Comparison of ENCODE assay signal across 8 cellular contexts in genomic region chr2:206085742-206086445, GRCh38. TPM values are rescaled to one million over a fixed set of nuclear protein-coding genes. Genes with fewer than 3 reads are reported as not detected.
A peak's percentile ranks its signal among the peaks of the same experiment; 100 is the strongest.
DNase-seq lines count a peak whose midpoint lies in the region; ATAC-seq and TF ChIP-seq lines count a peak whose summit lies in the region.

Gene INO80D, minus strand, starts transcription at chr2:206086174. Its CDS starts 23,158 bp downstream, at chr2:206063016.

- no peaks in the 10 kb centered on the region for H3K9me3 Mint-ChIP-seq in activated T-helper 2 cell treated with anti-CD3 and anti-CD28 coated beads, Interferon-gamma antibody, Interleukin-2, Interleukin-4, amounts not matched to agents 10 μg/mL and 5 μg/mL and 100 μg/mL, durations not matched to agents 14 hours and 24 hours and 36 hours
- H3K9me3 Mint-ChIP-seq in neural crest cell, result no peaks in the 10 kb centered on the region

- peak within 1 kb of the TSS; percentile 67 for H3K4me3 ChIP-seq in KMS-11 (IDR thresholded peaks at IDR 0.05; ENCODE audit: insufficient read depth, low read depth, low read length)
- peak within 1 kb of the TSS; percentile 89 to 98 for H3K4me3 ChIP-seq in stomach smooth muscle (ENCODE audit: low read length in 2 of 2)

- peak within 1 kb of the TSS; percentile 100 for H3K27ac Mint-ChIP-seq in activated T-helper 2 cell treated with anti-CD3 and anti-CD28 coated beads, Interferon-gamma antibody, Interleukin-2, Interleukin-4, amounts not matched to agents 10 μg/mL and 5 μg/mL and 100 μg/mL, durations not matched to agents 14 hours and 24 hours and 36 hours
- peak within 1 kb of the TSS; percentile 99 for H3K27ac Mint-ChIP-seq in neural crest cell (ENCODE audit: unreplicated experiment)

- H3K4me2 ChIP-seq in KMS-11, result peak within 1 kb of the TSS; percentile 99

- peak; percentile 84 for DNase-seq in Daoy (ENCODE audit: low read depth)
- peak; percentile 76 for DNase-seq in RWPE1 (ENCODE audit: low spot score)
- peak; percentile 75 for DNase-seq in activated T-helper 2 cell treated with anti-CD3 and anti-CD28 coated beads, Interferon-gamma antibody, Interleukin-2, Interleukin-4, amounts not matched to agents 10 μg/mL and 5 μg/mL and 100 μg/mL, durations not matched to agents 14 hours and 24 hours and 36 hours (ENCODE audit: low spot score)
- DNase-seq in fibroblast of the conjunctiva (ENCODE audit: low read depth), result peak; percentile 85
- peak; percentile 57 for DNase-seq in neural crest cell (ENCODE audit: low read depth, low spot score)

- peaks cover 16% of the 10 kb centered on the region for H3K36me3 Mint-ChIP-seq in activated T-helper 2 cell treated with anti-CD3 and anti-CD28 coated beads, Interferon-gamma antibody, Interleukin-2, Interleukin-4, amounts not matched to agents 10 μg/mL and 5 μg/mL and 100 μg/mL, durations not matched to agents 14 hours and 24 hours and 36 hours (ENCODE audit: low read depth)
- H3K36me3 Mint-ChIP-seq in neural crest cell (ENCODE audit: low read depth), result peaks cover 3% of the 10 kb centered on the region

- no peaks in the 10 kb centered on the region for H3K27me3 ChIP-seq in KMS-11 (ENCODE audit: insufficient read depth, low read depth)
- H3K27me3 ChIP-seq in stomach smooth muscle (ENCODE audit: control insufficient read depth in 1 of 2, insufficient read depth in 2 of 2, low read length in 2 of 2), result no peaks in the 10 kb centered on the region

- H3K4me3 Mint-ChIP-seq in activated T-helper 2 cell treated with anti-CD3 and anti-CD28 coated beads, Interferon-gamma antibody, Interleukin-2, Interleukin-4, amounts not matched to agents 10 μg/mL and 5 μg/mL and 100 μg/mL, durations not matched to agents 14 hours and 24 hours and 36 hours (ENCODE audit: low read depth), result peak within 1 kb of the TSS; percentile 97
- H3K4me3 Mint-ChIP-seq in neural crest cell, result peak within 1 kb of the TSS; percentile 98

- H2AFZ ChIP-seq in KMS-11 (ENCODE audit: low read depth), result peak within 1 kb of the TSS; percentile 84

- peaks cover 5% of the 10 kb centered on the region for H4K20me1 ChIP-seq in KMS-11 (ENCODE audit: insufficient read depth)

- H3K4me1 Mint-ChIP-seq in activated T-helper 2 cell treated with anti-CD3 and anti-CD28 coated beads, Interferon-gamma antibody, Interleukin-2, Interleukin-4, amounts not matched to agents 10 μg/mL and 5 μg/mL and 100 μg/mL, durations not matched to agents 14 hours and 24 hours and 36 hours (ENCODE audit: low read depth), result peaks cover 19% of the 10 kb centered on the region
- peaks cover 37% of the 10 kb centered on the region for H3K4me1 Mint-ChIP-seq in neural crest cell

- intact Hi-C loops in activated T-helper 2 cell treated with anti-CD3 and anti-CD28 coated beads, Interferon-gamma antibody, Interleukin-2, Interleukin-4, amounts not matched to agents 10 μg/mL and 5 μg/mL and 100 μg/mL, durations not matched to agents 14 hours and 24 hours and 36 hours (cut with micrococcal nuclease), result loop anchor here (1.0 to 10.0 kb wide), 4 partner anchors 54 to 679 kb away; partner anchors contain the start of genes EEF1B2, FASTKD2, MDH1B and NDUFS1

- H3K4me1 ChIP-seq in KMS-11 (ENCODE audit: low read depth, poor library complexity, severe bottlenecking), result peaks cover 23% of the 10 kb centered on the region
- H3K4me1 ChIP-seq in stomach smooth muscle (ENCODE audit: control insufficient read depth, insufficient read depth, low read length), result peaks cover 17% of the 10 kb centered on the region

- H3K27ac ChIP-seq in KMS-11 (peak within 1 kb of the TSS; percentile 93), RWPE1 (peak within 1 kb of the TSS; percentile 98), stomach smooth muscle (ENCODE audit: low read length) (peak within 1 kb of the TSS; percentile 99)

- peaks cover 55% of the 10 kb centered on the region for H3K79me2 ChIP-seq in KMS-11 (ENCODE audit: insufficient read depth, low read depth)

- H3K27me3 Mint-ChIP-seq in activated T-helper 2 cell treated with anti-CD3 and anti-CD28 coated beads, Interferon-gamma antibody, Interleukin-2, Interleukin-4, amounts not matched to agents 10 μg/mL and 5 μg/mL and 100 μg/mL, durations not matched to agents 14 hours and 24 hours and 36 hours (ENCODE audit: low read depth), result no peaks in the 10 kb centered on the region
- H3K27me3 Mint-ChIP-seq in neural crest cell (ENCODE audit: low read depth), result no peaks in the 10 kb centered on the region

- no peaks in the 10 kb centered on the region for H3K9me3 ChIP-seq in stomach smooth muscle (ENCODE audit: control insufficient read depth in 2 of 2, low read length in 2 of 2)

- no peaks in the 10 kb centered on the region for H3K36me3 ChIP-seq in KMS-11 (ENCODE audit: insufficient read depth)
- no peaks in the 10 kb centered on the region for H3K36me3 ChIP-seq in stomach smooth muscle (ENCODE audit: control insufficient read depth in 2 of 2, insufficient read depth in 2 of 2, low read length in 2 of 2)

- TF ChIP-seq CTCF in KMS-11 (conservative IDR thresholded peaks at IDR 0.05; ENCODE audit: low read depth, low read length), result peak; percentile 60
- peak; percentile 69 for TF ChIP-seq CTCF in RWPE1 (conservative IDR thresholded peaks at IDR 0.05; ENCODE audit: low read depth)
- TF ChIP-seq CTCF in neural crest cell (conservative IDR thresholded peaks at IDR 0.05), result peak; percentile 62

- ATAC-seq in GM21737 (IDR thresholded peaks at IDR 0.05; ENCODE audit: unreplicated experiment), result peak; percentile 84

- H3K9ac ChIP-seq in KMS-11, result peak within 1 kb of the TSS; percentile 99
- H3K9ac ChIP-seq in stomach smooth muscle (ENCODE audit: low read length in 2 of 2), result peak within 1 kb of the TSS; percentile 99 to 100

- POLR2A ChIA-PET in RWPE1 (lab: Yijun Ruan, JAX; ENCODE audit: low non-redundant PET), result no interaction called here

- CTCF ChIA-PET in RWPE1 (lab: Yijun Ruan, JAX), result interaction anchor here (0.6 to 1.0 kb wide), 2 partner anchors 31 to 63 kb away, joined by 3 read pairs; no protein-coding TSS in a partner anchor

RNA-seq across cellular contexts. Expression of gene INO80D, which starts in this region (rescaled TPM):
- 3.2 and 3.3 TPM in 2 replicates for total RNA-seq in Daoy (2014; rRNA removed; shearing (Covaris generic))
- total RNA-seq in activated T-helper 2 cell treated with anti-CD3 and anti-CD28 coated beads, Interferon-gamma antibody, Interleukin-2, Interleukin-4, amounts not matched to agents 10 μg/mL and 5 μg/mL and 100 μg/mL, durations not matched to agents 14 hours and 24 hours and 36 hours, result 21.9 and 26.0 TPM in 2 replicates
- 18.1 and 18.8 TPM in 2 replicates for total RNA-seq in neural crest cell

Comparison
In these comparisons a context has a peak if more than half of its experiments do, and no peak if none do; other contexts are left out.
1. Peak in every context shown above with its lines: DNase-seq, ATAC-seq, H3K4me3 ChIP-seq and H3K27ac ChIP-seq.